Comparison of ENCODE assay signal across 20 cellular contexts in genomic region chr14:91335191-91336092, GRCh38.
DNase-seq lines count a peak whose midpoint lies in the region; ATAC-seq lines count a peak whose summit lies in the region.
"Had no signal": no experiment of that assay in that cellular context is flagged by ENCODE, and none has a peak within 500 bp of the region (broad histone marks: within the 10 kb centered on the region; RNA-seq: fewer than 3 reads in every experiment).

No MANE protein-coding gene starts in this region.

- no peak overlapping the region for H3K4me3 Mint-ChIP-seq in activated CD4-positive, alpha-beta memory T cell treated with anti-CD3 and anti-CD28 coated beads for 36 hours
- no peak overlapping the region for H3K4me3 Mint-ChIP-seq in stimulated activated memory B cell treated with anti-CD40 and anti-IgM and Interleukin-4, amounts not matched to agents 10 μg/mL and 1 μg/mL and 100 μg/mL, for 72 hours
- H3K4me3 Mint-ChIP-seq: stimulated activated naive CD8-positive, alpha-beta T cell treated with anti-CD3 and anti-CD28 coated beads, Interleukin-15, Interleukin-2, amounts not matched to agents 100 ng/mL and 50 ng/mL, for 24 hours had no signal

- peaks cover 34% of the 10 kb centered on the region for H3K4me1 Mint-ChIP-seq in activated CD4-positive, alpha-beta memory T cell treated with anti-CD3 and anti-CD28 coated beads for 36 hours (ENCODE audit: low read depth)
- peaks cover 67% of the 10 kb centered on the region for H3K4me1 Mint-ChIP-seq in stimulated activated memory B cell treated with anti-CD40 and anti-IgM and Interleukin-4, amounts not matched to agents 10 μg/mL and 1 μg/mL and 100 μg/mL, for 72 hours

- no peak for ATAC-seq in activated naive CD4-positive, alpha-beta T cell treated with anti-CD3 and anti-CD28 coated beads, Interleukin-2, amount 50 U/mL, for 72 hours
- ATAC-seq in stimulated activated memory B cell treated with anti-CD40 and anti-IgM and Interleukin-4, amounts not matched to agents 10 μg/mL and 1 μg/mL and 100 μg/mL, for 72 hours, result no peak
- no peak for ATAC-seq in GM21786 (IDR thresholded peaks at IDR 0.05; ENCODE audit: unreplicated experiment)
- ATAC-seq: activated CD4-positive, CD25-positive, alpha-beta regulatory T cell treated with anti-CD3 and anti-CD28 coated beads, Interleukin-2, amount 50 U/mL, for 24 hours; esophagus mucosa had no signal

- peaks cover 6 to 20% of the 10 kb centered on the region in 2 donors for H3K36me3 Mint-ChIP-seq in activated naive CD4-positive, alpha-beta T cell treated with anti-CD3 and anti-CD28 coated beads, Interleukin-2, amount 50 U/mL, for 72 hours
- H3K36me3 Mint-ChIP-seq in activated CD4-positive, alpha-beta memory T cell treated with anti-CD3 and anti-CD28 coated beads for 36 hours, result peaks cover 18% of the 10 kb centered on the region
- peaks cover 41% of the 10 kb centered on the region for H3K36me3 Mint-ChIP-seq in stimulated activated memory B cell treated with anti-CD40 and anti-IgM and Interleukin-4, amounts not matched to agents 10 μg/mL and 1 μg/mL and 100 μg/mL, for 72 hours

- peak overlapping the region; percentile 60 to 85 for H3K27ac Mint-ChIP-seq in activated naive CD4-positive, alpha-beta T cell treated with anti-CD3 and anti-CD28 coated beads, Interleukin-2, amount 50 U/mL, for 72 hours
- H3K27ac Mint-ChIP-seq in activated CD4-positive, alpha-beta memory T cell treated with anti-CD3 and anti-CD28 coated beads for 36 hours, result peak overlapping the region; percentile 39
- peak overlapping the region; percentile 49 for H3K27ac Mint-ChIP-seq in stimulated activated memory B cell treated with anti-CD40 and anti-IgM and Interleukin-4, amounts not matched to agents 10 μg/mL and 1 μg/mL and 100 μg/mL, for 72 hours
- H3K27ac Mint-ChIP-seq: progenitor cell of endocrine pancreas; stimulated activated naive CD8-positive, alpha-beta T cell treated with anti-CD3 and anti-CD28 coated beads, Interleukin-15, Interleukin-2, amounts not matched to agents 100 ng/mL and 50 ng/mL, for 24 hours had no signal

- CTCF ChIA-PET in activated CD4-positive, alpha-beta memory T cell treated with anti-CD3 and anti-CD28 coated beads for 36 hours (lab: Charles Lee), result interaction anchor here (1.1 kb wide), 1 partner anchor 92 kb away, joined by 3 read pairs; no protein-coding TSS in a partner anchor

- no peaks in the 10 kb centered on the region for H3K9me3 Mint-ChIP-seq in activated naive CD4-positive, alpha-beta T cell treated with anti-CD3 and anti-CD28 coated beads, Interleukin-2, amount 50 U/mL, for 72 hours
- H3K9me3 Mint-ChIP-seq in activated CD4-positive, alpha-beta memory T cell treated with anti-CD3 and anti-CD28 coated beads for 36 hours, result no peaks in the 10 kb centered on the region
- no peaks in the 10 kb centered on the region for H3K9me3 Mint-ChIP-seq in stimulated activated memory B cell treated with anti-CD40 and anti-IgM and Interleukin-4, amounts not matched to agents 10 μg/mL and 1 μg/mL and 100 μg/mL, for 72 hours
- H3K9me3 Mint-ChIP-seq: stimulated activated naive CD8-positive, alpha-beta T cell treated with anti-CD3 and anti-CD28 coated beads, Interleukin-15, Interleukin-2, amounts not matched to agents 100 ng/mL and 50 ng/mL, for 24 hours had no signal

- DNase-seq in activated naive CD4-positive, alpha-beta T cell treated with anti-CD3 and anti-CD28 coated beads, Interleukin-2, amount 50 U/mL, for 72 hours (ENCODE audit: low spot score in 2 of 2), result no peak
- no peak for DNase-seq in activated naive CD4-positive, alpha-beta T cell (lab: John Stamatoyannopoulos, UW)
- DNase-seq in activated CD4-positive, alpha-beta memory T cell treated with anti-CD3 and anti-CD28 coated beads for 36 hours, result no peak
- peak; percentile 36 for DNase-seq in myocyte (ENCODE audit: low read depth)
- DNase-seq in T-helper 9 cell, result no peak
- DNase-seq in NCI-H69 (lab: John Stamatoyannopoulos, UW), result no peak
- DNase-seq: effector CD8-positive, alpha-beta T cell; GOT3; hypothalamus; KBM-7; mammary epithelial cell; MV-4-11; NCI-H187; NCI-H2227 treated with DMSO at 0.1 percent for 48 hours had no signal

- no peaks in the 10 kb centered on the region for H3K27me3 Mint-ChIP-seq in activated CD4-positive, alpha-beta memory T cell treated with anti-CD3 and anti-CD28 coated beads for 36 hours
- H3K27me3 Mint-ChIP-seq in stimulated activated memory B cell treated with anti-CD40 and anti-IgM and Interleukin-4, amounts not matched to agents 10 μg/mL and 1 μg/mL and 100 μg/mL, for 72 hours, result no peaks in the 10 kb centered on the region
- H3K27me3 Mint-ChIP-seq: progenitor cell of endocrine pancreas; stimulated activated naive CD8-positive, alpha-beta T cell treated with anti-CD3 and anti-CD28 coated beads, Interleukin-15, Interleukin-2, amounts not matched to agents 100 ng/mL and 50 ng/mL, for 24 hours had no signal

- POLR2A ChIA-PET in activated CD4-positive, alpha-beta memory T cell treated with anti-CD3 and anti-CD28 coated beads for 36 hours (lab: Charles Lee), result no interaction called here

- intact Hi-C loops in activated CD4-positive, alpha-beta memory T cell treated with anti-CD3 and anti-CD28 coated beads for 36 hours (cut with micrococcal nuclease), result no loop called here
